8 cellular contexts compared by ENCODE assay signal in genomic region chr17:38752119-38752929, GRCh38. TPM values are rescaled to one million over a fixed set of nuclear protein-coding genes. Genes with fewer than 3 reads are reported as not detected.
DNase-seq lines count a peak whose midpoint lies in the region; ATAC-seq and TF ChIP-seq lines count a peak whose summit lies in the region.

PSMB3 (plus strand) TSS chr17:38752741; CDS start chr17:38752827, 86 bp downstream.

- ATAC-seq in GM18907 (IDR thresholded peaks at IDR 0.05; ENCODE audit: unreplicated experiment) (peak; percentile 83), HG03139 (IDR thresholded peaks at IDR 0.05; ENCODE audit: unreplicated experiment) (peak; percentile 66)

- CTCF ChIA-PET in AG04449 (lab: Yijun Ruan, JAX), result interaction anchor here (0.9 to 1.2 kb wide), 5 partner anchors 10 to 75 kb away, joined by 3 to 9 read pairs (median 4); no protein-coding TSS in a partner anchor

- H3K36me3 ChIP-seq in skeletal muscle tissue (ENCODE audit: control insufficient read depth in 3 of 3, insufficient read depth in 3 of 3, low read length in 3 of 3), result peaks cover 15 to 21% (median 16%) of the 10 kb centered on the region in 3 donors

- in situ Hi-C loops in T47D (cut with HindIII; ENCODE audit: low pct_unique_long_range_greater_than_20kb, low sequenced_read_pairs), result no loop called here

- H3K9me3 ChIP-seq in iPS-18c (ENCODE audit: control insufficient read depth, insufficient read depth, low read length) (peaks cover 2% of the 10 kb centered on the region), skeletal muscle tissue (ENCODE audit: control insufficient read depth in 3 of 3, low read length in 3 of 3) (no peaks in the 10 kb centered on the region)

- peak within 1 kb of the TSS; percentile 97 to 98 (median 97) for H3K9ac ChIP-seq in skeletal muscle tissue (ENCODE audit: low read depth in 1 of 3, low read length in 3 of 3)

- peaks cover 36 to 60% (median 49%) of the 10 kb centered on the region in 3 donors for H3K4me1 ChIP-seq in skeletal muscle tissue (ENCODE audit: control insufficient read depth in 3 of 3, insufficient read depth in 3 of 3, low read length in 3 of 3)

- POLR2A ChIA-PET in AG04449 (lab: Yijun Ruan, JAX), result interaction anchor here (0.7 to 3.7 kb wide), 5 partner anchors 13 to 153 kb away, joined by 3 to 19 read pairs (median 3); partner anchors contain the start of gene LASP1

- peak within 1 kb of the TSS; percentile 92 for H3K27ac ChIP-seq in VCaP
- H3K27ac ChIP-seq in skeletal muscle tissue (ENCODE audit: low read depth, low read length), result peak within 1 kb of the TSS; percentile 94

- peak; percentile 97 for DNase-seq in AG04449 (ENCODE audit: low read depth, low spot score)
- peak; percentile 91 for DNase-seq in NCI-H2196 treated with DMSO at 0.1 percent for 48 hours (lab: John Stamatoyannopoulos, UW; ENCODE audit: unreplicated experiment)
- DNase-seq in T47D (ENCODE audit: low read depth in 1 of 2, low spot score in 1 of 2), result peak; percentile 99 to 100

- TF ChIP-seq CTCF in AG04449 (IDR thresholded peaks at IDR 0.05; ENCODE audit: insufficient read depth, low read length, missing control alignments) (no peak), VCaP (conservative IDR thresholded peaks at IDR 0.05) (no peak)

- H3K27me3 ChIP-seq in skeletal muscle tissue (ENCODE audit: control insufficient read depth in 3 of 3, insufficient read depth in 3 of 3, low read length in 3 of 3), result peaks cover 5 to 42% (median 34%) of the 10 kb centered on the region in 3 donors

- peak within 1 kb of the TSS; percentile 100 for H3K4me3 ChIP-seq in AG04449 (ENCODE audit: low read depth, low read length)
- H3K4me3 ChIP-seq in iPS-18c (ENCODE audit: insufficient read depth, low read depth, low read length), result peak within 1 kb of the TSS; percentile 99
- peak within 1 kb of the TSS; percentile 98 to 99 (median 99) for H3K4me3 ChIP-seq in skeletal muscle tissue (ENCODE audit: low read length in 3 of 3)

RNA-seq across cellular contexts. Expression of gene PSMB3, which starts in this region (rescaled TPM):
- total RNA-seq in skeletal muscle tissue, result 156 TPM

Comparison
In these comparisons a context has a peak if more than half of its experiments do, and no peak if none do; other contexts are left out.
1. Peak in every context shown above with its lines: DNase-seq, ATAC-seq, H3K4me3 ChIP-seq and H3K27ac ChIP-seq.